7 cellular contexts compared by ENCODE assay signal in the genomic region with DNA sequence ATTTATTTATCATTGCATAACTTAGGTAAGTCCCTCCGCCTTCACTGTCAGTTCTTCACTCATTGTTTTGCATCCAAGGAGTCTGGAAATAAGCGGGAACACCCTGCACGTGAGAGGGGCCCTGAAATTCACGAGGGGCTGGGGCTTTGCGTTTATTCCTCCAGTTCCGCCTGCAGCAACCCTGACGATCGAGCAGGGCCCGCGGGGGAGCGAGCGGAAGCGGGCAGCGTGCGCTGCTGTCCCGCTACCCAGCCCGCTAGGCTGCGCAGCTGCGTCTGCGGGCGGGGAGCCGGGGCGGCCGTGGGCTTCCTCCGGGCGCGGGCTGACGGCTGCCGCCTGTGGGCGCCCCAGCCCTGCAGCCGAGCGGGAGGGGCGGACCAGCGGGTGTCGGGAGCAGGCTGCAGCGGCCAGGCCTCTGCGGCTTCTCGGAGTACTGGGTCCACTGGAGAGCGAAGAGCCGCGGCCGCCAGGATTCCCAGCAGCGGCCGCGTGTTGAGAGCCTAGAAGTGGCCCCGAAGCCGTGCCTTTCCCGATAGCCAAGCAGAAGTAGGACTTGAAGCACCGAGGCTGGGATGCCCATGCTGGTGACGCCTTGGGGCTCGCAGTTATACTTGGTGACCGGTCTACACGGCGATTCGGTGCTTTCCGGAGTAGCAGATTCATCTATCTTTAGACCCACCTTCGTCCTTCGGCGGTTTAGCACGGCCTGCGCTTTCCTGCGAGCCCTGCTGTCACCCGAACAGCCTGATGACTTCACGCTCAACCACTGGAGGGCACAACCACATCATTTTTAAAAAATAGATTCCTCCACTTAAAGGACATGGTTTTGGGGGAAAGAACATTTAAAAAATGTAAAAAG. TPM values are rescaled to one million over a fixed set of nuclear protein-coding genes. Genes with fewer than 3 reads are reported as not detected.
A peak's percentile ranks its signal among the peaks of the same experiment; 100 is the strongest.
DNase-seq lines count a peak whose midpoint lies in the region; ATAC-seq and TF ChIP-seq lines count a peak whose summit lies in the region.

No MANE protein-coding gene starts in this region.

- CTCF ChIA-PET in mammary epithelial cell (lab: Charles Lee; ENCODE audit: low non-redundant PET) = interaction anchor here (0.7 kb wide), 1 partner anchor 186 kb away, joined by 6 read pairs; no protein-coding TSS in a partner anchor

- H4K20me1 ChIP-seq in mammary epithelial cell (ENCODE audit: insufficient read depth, low read length) = no peaks in the 10 kb centered on the region

- H3K27me3 ChIP-seq in WERI-Rb-1 (ENCODE audit: insufficient read depth, low read depth, severe bottlenecking) = no peaks in the 10 kb centered on the region
- H3K27me3 ChIP-seq in mammary epithelial cell (ENCODE audit: insufficient read depth, low read length) = peaks cover 6% of the 10 kb centered on the region
- H3K27me3 ChIP-seq in spleen (replicated peaks in 1 of 7) = no peaks in the 10 kb centered on the region

- peak overlapping the region; percentile 74 to 87 (median 83) for H3K4me3 Mint-ChIP-seq in immature natural killer cell

- H3K4me1 ChIP-seq in mammary epithelial cell (ENCODE audit: insufficient read depth, low read length) (peaks cover 9% of the 10 kb centered on the region), spleen (peaks cover 4 to 24% (median 13%) of the 10 kb centered on the region in 6 donors)

- ATAC-seq in GM18499 (IDR thresholded peaks at IDR 0.05; ENCODE audit: insufficient read depth, unreplicated experiment) (peak; percentile 64), HG02840 (IDR thresholded peaks at IDR 0.05; ENCODE audit: low FRiP score, unreplicated experiment) (peak; percentile 86)

- intact Hi-C loops in mammary epithelial cell (cut with micrococcal nuclease) = loop anchor here (1.0 to 5.0 kb wide), 5 partner anchors 112 to 756 kb away; a partner anchor contains a TSS
- intact Hi-C loops in spleen (cut with DNase I; ENCODE audit: low total_unique reads) = loop anchor here (5.0 to 10.0 kb wide), 2 partner anchors 406 to 758 kb away; no protein-coding TSS in a partner anchor

- H3K27ac Mint-ChIP-seq in immature natural killer cell = peak overlapping the region in 5 of 6 donors; percentile 24 to 82 (median 41)

- H3K9ac ChIP-seq in mammary epithelial cell (ENCODE audit: insufficient read depth, low read length) = no peak overlapping the region

- no peaks in the 10 kb centered on the region for H3K79me2 ChIP-seq in mammary epithelial cell (ENCODE audit: insufficient read depth, low read length)

- H3K27me3 Mint-ChIP-seq in immature natural killer cell (ENCODE audit: low read depth in 3 of 3) = peaks cover 5 to 8% (median 6%) of the 10 kb centered on the region in 3 donors

- H3K27ac ChIP-seq in WERI-Rb-1 = peak overlapping the region; percentile 76
- H3K27ac ChIP-seq in mammary epithelial cell (ENCODE audit: insufficient read depth, low read depth, low read length) = no peak overlapping the region
- H3K27ac ChIP-seq in spleen = peak overlapping the region; percentile 71 to 84 (median 80)

- peak overlapping the region; percentile 88 for H3K4me2 ChIP-seq in mammary epithelial cell (ENCODE audit: insufficient read depth, low read depth, low read length)

- peaks cover 5 to 19% of the 10 kb centered on the region in 2 donors for H3K4me1 Mint-ChIP-seq in immature natural killer cell

- WGBS in mammary epithelial cell (ENCODE audit: low coverage, missing lambda C conversion rate) = 5% methylated on average over 27 of the region's 64 CpGs
- 1 to 2% (median 2%) methylated on average over 39 to 64 of the region's 64 CpGs for WGBS in spleen, 5 donors

- H3K4me3 ChIP-seq in WERI-Rb-1 (ENCODE audit: low read depth, low read length) (peak overlapping the region; percentile 48), mammary epithelial cell (replicated peaks in 1 of 3; ENCODE audit: insufficient read depth in 1 of 3, low read depth in 2 of 3, low read length in 3 of 3) (peak overlapping the region; percentile 40 to 48 (median 45)), spleen (peak overlapping the region; percentile 42 to 73 (median 50))

- in situ Hi-C loops in mammary epithelial cell (cut with MboI; ENCODE audit: low sequenced_read_pairs in 2 of 2) = loop anchor here (10.0 to 25.0 kb wide), 2 partner anchors 408 to 421 kb away; a partner anchor contains a TSS

- H3K36me3 ChIP-seq in WERI-Rb-1 (no peaks in the 10 kb centered on the region), mammary epithelial cell (ENCODE audit: insufficient read depth, low read length) (no peaks in the 10 kb centered on the region), spleen (no peaks in the 10 kb centered on the region)

- H3K36me3 Mint-ChIP-seq in immature natural killer cell = no peaks in the 10 kb centered on the region

- H3K9me3 ChIP-seq in WERI-Rb-1 (ENCODE audit: severe bottlenecking) = peaks cover 6% of the 10 kb centered on the region
- no peaks in the 10 kb centered on the region for H3K9me3 ChIP-seq in mammary epithelial cell (replicated peaks; ENCODE audit: insufficient read depth, low read length)
- no peaks in the 10 kb centered on the region for H3K9me3 ChIP-seq in spleen

- peak overlapping the region; percentile 96 for H2AFZ ChIP-seq in mammary epithelial cell (ENCODE audit: low read depth, low read length)

- dilution Hi-C loops in mammary epithelial cell (cut with HindIII; ENCODE audit: low sequenced_read_pairs) = no loop called here

- no TSS peak for BruUV-seq in mammary epithelial cell (replicated peaks; lab: Mats Ljungman, UMichigan)

- TF ChIP-seq CTCF in WERI-Rb-1 (IDR thresholded peaks at IDR 0.05; ENCODE audit: low read depth, low read length) (peak; percentile 55), mammary epithelial cell (conservative IDR thresholded peaks at IDR 0.05 in 1 of 2, IDR thresholded peaks at IDR 0.05 in 1 of 2; ENCODE audit: extremely low read depth in 1 of 2, insufficient read depth in 1 of 2, low read depth in 1 of 2, low read length in 2 of 2) (peak; percentile 44 to 59), spleen (IDR thresholded peaks at IDR 0.05 in 8 of 11, conservative IDR thresholded peaks at IDR 0.05 in 3 of 11) (peak; percentile 46 to 85 (median 70))

- H3K9me3 Mint-ChIP-seq in immature natural killer cell = no peaks in the 10 kb centered on the region

- TF ChIP-seq POLR2A in spleen (IDR thresholded peaks at IDR 0.05) = no peak

- DNase-seq in NCI-H1930 (lab: John Stamatoyannopoulos, UW) = peak; percentile 56 to 69
- DNase-seq in WERI-Rb-1 = peak; percentile 88
- DNase-seq in mammary epithelial cell = peak; percentile 75
- DNase-seq in immature natural killer cell = peak; percentile 58 to 64 (median 58)
- peak; percentile 91 for DNase-seq in spleen

RNA-seq across cellular contexts. Expression of a gene that starts 32.9 kb away (rescaled TPM):
- total RNA-seq in mammary epithelial cell (10 to 100 TPM; 18.5 to 45.5 TPM), spleen (10 to 100 TPM; 18.6 to 34.4 (median 26.9) TPM)
- polyA plus RNA-seq in mammary epithelial cell (9.2 TPM), immature natural killer cell (1 to 10 TPM in 2 of 3 donors, under 1 TPM in 1; 0.42 to 4.4 (median 4.0) TPM), spleen (1 to 10 TPM; 4.6 to 6.6 (median 6.4) TPM)
- polyA minus RNA-seq in mammary epithelial cell = 44.8 TPM
